16 cellular contexts compared by ENCODE assay signal in genomic region chr1:3811595-3811911, GRCh38. TPM values are rescaled to one million over a fixed set of nuclear protein-coding genes. Genes with fewer than 3 reads are reported as not detected.
DNase-seq lines count a peak whose midpoint lies in the region; ATAC-seq, FAIRE-seq and TF ChIP-seq lines count a peak whose summit lies in the region.
"Had no signal": no experiment of that assay in that cellular context is flagged by ENCODE, and none has a peak within 500 bp of the region (broad histone marks: within the 10 kb centered on the region; RNA-seq: fewer than 3 reads in every experiment).

No MANE protein-coding gene starts in this region.

- ATAC-seq in HepG2 (no peak), right lobe of liver (no peak), GM21723 (IDR thresholded peaks at IDR 0.05; ENCODE audit: unreplicated experiment) (no peak)
- no peak for ATAC-seq in activated naive CD4-positive, alpha-beta T cell treated with anti-CD3 and anti-CD28 coated beads, Interleukin-2, amount 50 U/mL, for 72 hours

- H3K4me1 ChIP-seq in HepG2 (ENCODE audit: insufficient read depth, low read length) (peaks cover 22% of the 10 kb centered on the region), right lobe of liver (no peaks in the 10 kb centered on the region), mesenchymal stem cell (ENCODE audit: control insufficient read depth, insufficient read depth, low read depth, low read length) (peaks cover 7% of the 10 kb centered on the region)
- H3K4me1 ChIP-seq in CD4-positive, alpha-beta memory T cell (ENCODE audit: insufficient read depth, low read length): no peaks in the 10 kb centered on the region
- H3K4me1 ChIP-seq: BE2C, HAP-1, SJSA1 had no signal

- H3K4me1 Mint-ChIP-seq in CD4-positive, alpha-beta memory T cell: peaks cover 0 to 2% (median 0%) of the 10 kb centered on the region in 4 donors

- H3K36me3 Mint-ChIP-seq in CD4-positive, alpha-beta memory T cell: peaks cover 13 to 16% of the 10 kb centered on the region in 2 donors
- H3K36me3 Mint-ChIP-seq in activated naive CD4-positive, alpha-beta T cell treated with anti-CD3 and anti-CD28 coated beads, Interleukin-2, amount 50 U/mL, for 72 hours: no peaks in the 10 kb centered on the region

- no peak overlapping the region for H2BK120ac ChIP-seq in mesenchymal stem cell (ENCODE audit: low read depth, low read length)

- no peak overlapping the region for H4K8ac ChIP-seq in mesenchymal stem cell (ENCODE audit: low read length)

- H3K27ac ChIP-seq in HepG2 (ENCODE audit: extremely low read length, insufficient read depth, low read length) (no peak overlapping the region), right lobe of liver (no peak overlapping the region), mesenchymal stem cell (ENCODE audit: low read length, poor library complexity, severe bottlenecking) (no peak overlapping the region)
- H3K27ac ChIP-seq in CD4-positive, alpha-beta memory T cell (ENCODE audit: low read depth, low read length): no peak overlapping the region
- H3K27ac ChIP-seq: SJSA1 had no signal

- H3K4me2 ChIP-seq in HepG2 (ENCODE audit: low read depth, low read length) (peak overlapping the region; percentile 63), mesenchymal stem cell (ENCODE audit: low read length, poor library complexity, severe bottlenecking) (peak overlapping the region; percentile 35)

- no peak for FAIRE-seq in HepG2 (lab: Jason Lieb, UNC)

- no TSS peak for BruUV-seq in HepG2 (replicated peaks; lab: Mats Ljungman, UMichigan)

- H3K14ac ChIP-seq in mesenchymal stem cell (ENCODE audit: low read length in 2 of 2): no peak overlapping the region

- no peak overlapping the region for H3K4me3 Mint-ChIP-seq in CD4-positive, alpha-beta memory T cell
- H3K4me3 Mint-ChIP-seq: CD4-positive, alpha-beta T cell had no signal

- H3K36me3 ChIP-seq in HepG2 (replicated peaks in 1 of 2; ENCODE audit: control insufficient read depth in 1 of 2, insufficient read depth in 2 of 2, low read length in 2 of 2) (peaks cover 1 to 4% of the 10 kb centered on the region in 2 experiments; a peak in 1 of 5 replicates), right lobe of liver (peaks cover 0 to 10% (median 5%) of the 10 kb centered on the region in 4 donors), mesenchymal stem cell (ENCODE audit: control insufficient read depth in 1 of 2, insufficient read depth in 2 of 2, low read depth in 1 of 2, low read length in 2 of 2) (peaks cover 27 to 29% of the 10 kb centered on the region in 2 experiments)
- no peaks in the 10 kb centered on the region for H3K36me3 ChIP-seq in CD4-positive, alpha-beta memory T cell (ENCODE audit: insufficient read depth, low read length)
- H3K36me3 ChIP-seq: BE2C, HAP-1, SJSA1 had no signal

- no peaks in the 10 kb centered on the region for H3K79me1 ChIP-seq in mesenchymal stem cell (replicated peaks; ENCODE audit: low read length, poor library complexity, severe bottlenecking)

- CTCF ChIA-PET in HepG2 (lab: Yijun Ruan, JAX; ENCODE audit: low intra/inter-chr PET ratio, low total read pairs): no interaction called here
- CTCF ChIA-PET in CD4-positive, alpha-beta memory T cell (lab: Charles Lee; ENCODE audit: partially characterized antibody): no interaction called here

- H2AFZ ChIP-seq in HepG2 (ENCODE audit: low read length) (no peak overlapping the region), mesenchymal stem cell (ENCODE audit: low read depth, low read length) (no peak overlapping the region)

- no peak overlapping the region for H3K23ac ChIP-seq in mesenchymal stem cell (ENCODE audit: low read length in 2 of 2)

- TF ChIP-seq RAD21 in HepG2 (CRISPR knock-in tag; IDR thresholded peaks at IDR 0.05): no peak

- no peak overlapping the region for H2BK12ac ChIP-seq in mesenchymal stem cell (ENCODE audit: low read length in 2 of 2)

- H2BK5ac ChIP-seq in mesenchymal stem cell (ENCODE audit: low read depth, low read length, poor library complexity, severe bottlenecking): no peak overlapping the region

- H3K27ac Mint-ChIP-seq in CD4-positive, alpha-beta memory T cell: peak overlapping the region in 1 of 7 donors; percentile 29
- no peak overlapping the region for H3K27ac Mint-ChIP-seq in activated naive CD4-positive, alpha-beta T cell treated with anti-CD3 and anti-CD28 coated beads, Interleukin-2, amount 50 U/mL, for 72 hours
- H3K27ac Mint-ChIP-seq: CD4-positive, alpha-beta T cell had no signal

- no peak for DNase-seq in HepG2 (ENCODE audit: low spot score)
- DNase-seq in right lobe of liver: no peak
- DNase-seq in mesenchymal stem cell: peak; percentile 3
- DNase-seq in CD4-positive, alpha-beta memory T cell: no peak
- DNase-seq in activated naive CD4-positive, alpha-beta T cell treated with anti-CD3 and anti-CD28 coated beads, Interleukin-2, amount 50 U/mL, for 72 hours (ENCODE audit: low spot score in 2 of 2): no peak
- DNase-seq: 8988T; BE2C; DMS79; NCI-H187; NCI-H69; NK-92 treated with Interleukin-12 subunit alpha and Interleukin-12 subunit beta, amount 100 ng/mL, for 24 hours had no signal

- peaks cover 0 to 2% of the 10 kb centered on the region in 2 donors for H3K27me3 Mint-ChIP-seq in CD4-positive, alpha-beta memory T cell

- peaks cover 0 to 1% (median 0%) of the 10 kb centered on the region in 8 donors for H3K9me3 Mint-ChIP-seq in CD4-positive, alpha-beta memory T cell
- peaks cover 0 to 4% of the 10 kb centered on the region in 2 donors for H3K9me3 Mint-ChIP-seq in activated naive CD4-positive, alpha-beta T cell treated with anti-CD3 and anti-CD28 coated beads, Interleukin-2, amount 50 U/mL, for 72 hours
- H3K9me3 Mint-ChIP-seq: CD4-positive, alpha-beta T cell had no signal

- H3K79me2 ChIP-seq in HepG2 (ENCODE audit: insufficient read depth, low read length): no peaks in the 10 kb centered on the region

- in situ Hi-C loops in HepG2 (cut with HindIII; ENCODE audit: extremely low pct_ligation_motif_present, low pct_unique_long_range_greater_than_20kb): no loop called here

- H3K4me3 ChIP-seq in HepG2 (replicated peaks in 1 of 3; ENCODE audit: insufficient read depth in 1 of 3, low read depth in 2 of 3, low read length in 3 of 3) (peak overlapping the region in 1 of 3 experiments; percentile 37; a peak in 1 of 6 replicates), right lobe of liver (no peak overlapping the region), mesenchymal stem cell (ENCODE audit: insufficient read depth in 1 of 2, low read depth in 1 of 2, low read length in 2 of 2) (no peak overlapping the region)
- H3K4me3 ChIP-seq in CD4-positive, alpha-beta memory T cell (ENCODE audit: low read length in 2 of 2): no peak overlapping the region
- H3K4me3 ChIP-seq: HAP-1, SJSA1 had no signal

- H4K91ac ChIP-seq in mesenchymal stem cell (ENCODE audit: low read length): peak overlapping the region; percentile 15

- POLR2A ChIA-PET in HepG2 (lab: Yijun Ruan, JAX): no interaction called here
- POLR2A ChIA-PET in CD4-positive, alpha-beta memory T cell (lab: Charles Lee; ENCODE audit: partially characterized antibody): no interaction called here

- H2AK5ac ChIP-seq in mesenchymal stem cell (ENCODE audit: low read length, severe bottlenecking): no peak overlapping the region

- H3K27me3 ChIP-seq in HepG2 (ENCODE audit: control insufficient read depth in 1 of 2, insufficient read depth in 2 of 2, low read length in 2 of 2) (no peaks in the 10 kb centered on the region), right lobe of liver (no peaks in the 10 kb centered on the region), mesenchymal stem cell (ENCODE audit: control insufficient read depth in 1 of 2, insufficient read depth in 1 of 2, low read length in 2 of 2) (no peaks in the 10 kb centered on the region)
- H3K27me3 ChIP-seq in CD4-positive, alpha-beta memory T cell (ENCODE audit: insufficient read depth, low read length): no peaks in the 10 kb centered on the region
- H3K27me3 ChIP-seq: BE2C, SJSA1 had no signal

- no peaks in the 10 kb centered on the region for H3K9me3 ChIP-seq in HepG2 (ENCODE audit: low read length)
- no peaks in the 10 kb centered on the region for H3K9me3 ChIP-seq in right lobe of liver
- H3K9me3 ChIP-seq in mesenchymal stem cell (ENCODE audit: control insufficient read depth, low read length): no peaks in the 10 kb centered on the region
- no peaks in the 10 kb centered on the region for H3K9me3 ChIP-seq in CD4-positive, alpha-beta memory T cell (ENCODE audit: control insufficient read depth in 1 of 2, low read length in 2 of 2)
- H3K9me3 ChIP-seq: BE2C, SJSA1 had no signal

- H3K4ac ChIP-seq in mesenchymal stem cell (ENCODE audit: low read depth in 1 of 2, low read length in 2 of 2): no peak overlapping the region

- no peak overlapping the region; the same call in 1 of the 2 replicates for H3K9ac ChIP-seq in HepG2 (ENCODE audit: insufficient read depth, low read depth, low read length)
- H3K9ac ChIP-seq in mesenchymal stem cell (ENCODE audit: low read length): no peak overlapping the region

- intact Hi-C loops in HepG2 (cut with micrococcal nuclease; ENCODE audit: unreplicated experiment): no loop called here
- intact Hi-C loops in right lobe of liver (cut with DNase I): no loop called here
- intact Hi-C loops in CD4-positive, alpha-beta memory T cell (cut with micrococcal nuclease): no loop called here

- no peak for TF ChIP-seq CTCF in HepG2 (CRISPR knock-in tag; IDR thresholded peaks at IDR 0.05)
- no peak for TF ChIP-seq CTCF in right lobe of liver (IDR thresholded peaks at IDR 0.05)

- H4K20me1 ChIP-seq in HepG2 (ENCODE audit: insufficient read depth, low read length): no peaks in the 10 kb centered on the region

- TF ChIP-seq EP300 in HepG2 (IDR thresholded peaks at IDR 0.05; ENCODE audit: low read depth in 2 of 2, low read length in 2 of 2): no peak
- TF ChIP-seq EP300 in HepG2 (CRISPR knock-in tag; IDR thresholded peaks at IDR 0.05; ENCODE audit: borderline replicate concordance): no peak

- WGBS in HepG2 (ENCODE audit: low lambda C conversion rate): 0% methylated on average over 2 of the region's 2 CpGs
- WGBS in right lobe of liver (ENCODE audit: insufficient coverage, low coverage, low lambda C conversion rate, missing lambda C conversion rate): 60% methylated on average over 1 of the region's 2 CpGs
- WGBS in mesenchymal stem cell: 58% methylated on average over 2 of the region's 2 CpGs

- H3K18ac ChIP-seq in mesenchymal stem cell (ENCODE audit: low read depth in 1 of 2, low read length in 2 of 2): no peak overlapping the region

- H2BK15ac ChIP-seq in mesenchymal stem cell (ENCODE audit: low read depth, poor library complexity, severe bottlenecking): no peak overlapping the region

- TF ChIP-seq POLR2A in HepG2 (IDR thresholded peaks at IDR 0.05; ENCODE audit: insufficient read depth in 1 of 2, low read depth in 2 of 2, low read length in 2 of 2) (no peak), right lobe of liver (IDR thresholded peaks at IDR 0.05) (no peak)

RNA-seq across cellular contexts. Expression of gene LRRC47, which starts 15.3 kb away (rescaled TPM):
- total RNA-seq in HepG2 (2016; rRNA removed; fragmentation: Illumina TruSeq; extraction: Trizol): 52.4 and 52.5 TPM in 2 replicates
- total RNA-seq in HepG2 (2016; cell fraction: cytosol; rRNA removed; fragmentation: Illumina TruSeq; extraction: Trizol; ENCODE audit: low read depth): 6.5 and 7.6 TPM in 2 replicates
- 47.8 and 53.6 TPM in 2 replicates for total RNA-seq in HepG2 (2016; cell fraction: insoluble cytoplasmic fraction; rRNA removed; fragmentation: Illumina TruSeq; extraction: Trizol)
- 11.1 and 12.6 TPM in 2 replicates for total RNA-seq in HepG2 (2016; cell fraction: membrane; rRNA removed; fragmentation: Illumina TruSeq; extraction: Trizol)
- total RNA-seq in HepG2 (2016; cell fraction: nucleus; rRNA removed; fragmentation: Illumina TruSeq; extraction: Trizol): 22.3 and 30.2 TPM in 2 replicates
- polyA plus RNA-seq in HepG2 (2011; rRNA removed): 18.3 and 20.2 TPM in 2 replicates
- 11.1 and 11.8 TPM in 2 replicates for polyA plus RNA-seq in HepG2 (2011; cell fraction: cytosol; rRNA removed)
- 22.8 and 33.3 TPM in 2 replicates for polyA plus RNA-seq in HepG2 (2011; cell fraction: nucleus; rRNA removed)
- polyA plus RNA-seq in HepG2 (2012): 19.1 and 36.0 TPM in 2 replicates
- 3.5 and 3.9 TPM in 2 replicates for polyA plus RNA-seq in HepG2 (2016; cell fraction: cytosol; fragmentation: Illumina TruSeq; extraction: Trizol; ENCODE audit: low read depth)
- polyA plus RNA-seq in HepG2 (2016; cell fraction: insoluble cytoplasmic fraction; fragmentation: Illumina TruSeq; extraction: Trizol; ENCODE audit: low read depth): 46.2 and 54.8 TPM in 2 replicates
- 9.2 and 9.3 TPM in 2 replicates for polyA plus RNA-seq in HepG2 (2016; cell fraction: membrane; fragmentation: Illumina TruSeq; extraction: Trizol; ENCODE audit: low read depth)
- polyA plus RNA-seq in HepG2 (2016; cell fraction: nucleus; fragmentation: Illumina TruSeq; extraction: Trizol; ENCODE audit: insufficient read depth, low read depth): 63.9 and 68.5 TPM in 2 replicates
- 12.3 and 17.4 TPM in 2 replicates for polyA minus RNA-seq in HepG2 (2011; rRNA and poly(A)+ RNA removed; ENCODE audit: low replicate concordance)
- 12.0 and 18.0 TPM in 2 replicates for polyA minus RNA-seq in HepG2 (2011; cell fraction: cytosol; rRNA and poly(A)+ RNA removed)
- polyA minus RNA-seq in HepG2 (2011; cell fraction: nucleus; rRNA and poly(A)+ RNA removed): 10.1 and 11.3 TPM in 2 replicates
- 10 to 100 TPM; 22.7 to 32.2 (median 25.8) TPM for total RNA-seq in right lobe of liver
- polyA plus RNA-seq in mesenchymal stem cell (2013, experiment 1 of 2): 17.1 TPM
- 18.0 TPM for polyA plus RNA-seq in mesenchymal stem cell (2013, experiment 2 of 2)
- total RNA-seq in CD4-positive, alpha-beta memory T cell: 10 to 100 TPM; 54.5 to 58.0 TPM
- polyA plus RNA-seq in CD4-positive, alpha-beta memory T cell: 10 to 100 TPM; 19.0 to 39.8 TPM
- total RNA-seq in activated naive CD4-positive, alpha-beta T cell treated with anti-CD3 and anti-CD28 coated beads, Interleukin-2, amount 50 U/mL, for 72 hours: 10 to 100 TPM; 26.8 to 33.9 TPM

RNA-seq across cellular contexts. Expression of gene SMIM1, which starts 39.0 kb away (rescaled TPM):
- 55.8 and 56.3 TPM in 2 replicates for total RNA-seq in HepG2 (2016; rRNA removed; fragmentation: Illumina TruSeq; extraction: Trizol)
- total RNA-seq in HepG2 (2016; cell fraction: cytosol; rRNA removed; fragmentation: Illumina TruSeq; extraction: Trizol; ENCODE audit: low read depth): 360 and 516 TPM in 2 replicates
- total RNA-seq in HepG2 (2016; cell fraction: insoluble cytoplasmic fraction; rRNA removed; fragmentation: Illumina TruSeq; extraction: Trizol): 54.3 and 58.0 TPM in 2 replicates
- 94.8 and 147 TPM in 2 replicates for total RNA-seq in HepG2 (2016; cell fraction: membrane; rRNA removed; fragmentation: Illumina TruSeq; extraction: Trizol)
- total RNA-seq in HepG2 (2016; cell fraction: nucleus; rRNA removed; fragmentation: Illumina TruSeq; extraction: Trizol): 35.3 and 45.5 TPM in 2 replicates
- polyA plus RNA-seq in HepG2 (2011; rRNA removed): 12.4 and 22.2 TPM in 2 replicates
- polyA plus RNA-seq in HepG2 (2011; cell fraction: cytosol; rRNA removed): 15.0 and 35.9 TPM in 2 replicates
- polyA plus RNA-seq in HepG2 (2011; cell fraction: nucleus; rRNA removed): 20.1 and 21.5 TPM in 2 replicates
- polyA plus RNA-seq in HepG2 (2012): 18.7 and 18.9 TPM in 2 replicates
- 172 and 230 TPM in 2 replicates for polyA plus RNA-seq in HepG2 (2016; cell fraction: cytosol; fragmentation: Illumina TruSeq; extraction: Trizol; ENCODE audit: low read depth)
- polyA plus RNA-seq in HepG2 (2016; cell fraction: insoluble cytoplasmic fraction; fragmentation: Illumina TruSeq; extraction: Trizol; ENCODE audit: low read depth): 45.5 and 47.9 TPM in 2 replicates
- 82.1 and 104 TPM in 2 replicates for polyA plus RNA-seq in HepG2 (2016; cell fraction: membrane; fragmentation: Illumina TruSeq; extraction: Trizol; ENCODE audit: low read depth)
- polyA plus RNA-seq in HepG2 (2016; cell fraction: nucleus; fragmentation: Illumina TruSeq; extraction: Trizol; ENCODE audit: insufficient read depth, low read depth): 32.0 and 32.8 TPM in 2 replicates
- 29.5 TPM in 1 of 2 replicates, not detected in the other for polyA minus RNA-seq in HepG2 (2011; rRNA and poly(A)+ RNA removed; ENCODE audit: low replicate concordance)
- polyA minus RNA-seq in HepG2 (2011; cell fraction: cytosol; rRNA and poly(A)+ RNA removed): 18.6 and 19.1 TPM in 2 replicates
- 17.1 and 18.4 TPM in 2 replicates for polyA minus RNA-seq in HepG2 (2011; cell fraction: nucleus; rRNA and poly(A)+ RNA removed)
- total RNA-seq in right lobe of liver: 1 to 10 TPM; 2.6 to 8.7 (median 4.6) TPM
- 13.1 TPM for polyA plus RNA-seq in mesenchymal stem cell (2013, experiment 1 of 2)
- 13.9 TPM for polyA plus RNA-seq in mesenchymal stem cell (2013, experiment 2 of 2)
- total RNA-seq in CD4-positive, alpha-beta memory T cell: 1 to 10 TPM; 3.1 to 4.7 TPM
- polyA plus RNA-seq in CD4-positive, alpha-beta memory T cell: 1 to 10 TPM in 1 of 2 donors, under 1 TPM in 1; 0.52 to 1.5 TPM
- total RNA-seq in activated naive CD4-positive, alpha-beta T cell treated with anti-CD3 and anti-CD28 coated beads, Interleukin-2, amount 50 U/mL, for 72 hours: 1 to 10 TPM; 1.0 to 2.7 TPM
- total RNA-seq: SJSA1 had no signal

RNA-seq across cellular contexts. Expression of gene CEP104, which starts 45.5 kb away (rescaled TPM):
- total RNA-seq in HepG2 (2016; rRNA removed; fragmentation: Illumina TruSeq; extraction: Trizol) (20.4 and 33.8 TPM in 2 replicates), right lobe of liver (10 to 100 TPM; 16.7 to 36.4 (median 26.6) TPM)
- 4.7 and 5.7 TPM in 2 replicates for total RNA-seq in HepG2 (2016; cell fraction: cytosol; rRNA removed; fragmentation: Illumina TruSeq; extraction: Trizol; ENCODE audit: low read depth)
- total RNA-seq in HepG2 (2016; cell fraction: insoluble cytoplasmic fraction; rRNA removed; fragmentation: Illumina TruSeq; extraction: Trizol): 17.2 and 21.3 TPM in 2 replicates
- total RNA-seq in HepG2 (2016; cell fraction: membrane; rRNA removed; fragmentation: Illumina TruSeq; extraction: Trizol): 17.1 and 18.2 TPM in 2 replicates
- 17.8 and 20.6 TPM in 2 replicates for total RNA-seq in HepG2 (2016; cell fraction: nucleus; rRNA removed; fragmentation: Illumina TruSeq; extraction: Trizol)
- polyA plus RNA-seq in HepG2 (2011; rRNA removed): 19.0 and 30.1 TPM in 2 replicates
- 11.3 and 14.0 TPM in 2 replicates for polyA plus RNA-seq in HepG2 (2011; cell fraction: cytosol; rRNA removed)
- 34.2 TPM in 2 replicates for polyA plus RNA-seq in HepG2 (2011; cell fraction: nucleus; rRNA removed)
- polyA plus RNA-seq in HepG2 (2012): 18.2 and 19.8 TPM in 2 replicates
- polyA plus RNA-seq in HepG2 (2016; cell fraction: cytosol; fragmentation: Illumina TruSeq; extraction: Trizol; ENCODE audit: low read depth): 5.7 and 6.7 TPM in 2 replicates
- 33.6 and 43.4 TPM in 2 replicates for polyA plus RNA-seq in HepG2 (2016; cell fraction: insoluble cytoplasmic fraction; fragmentation: Illumina TruSeq; extraction: Trizol; ENCODE audit: low read depth)
- 16.8 and 19.5 TPM in 2 replicates for polyA plus RNA-seq in HepG2 (2016; cell fraction: membrane; fragmentation: Illumina TruSeq; extraction: Trizol; ENCODE audit: low read depth)
- 33.5 and 33.9 TPM in 2 replicates for polyA plus RNA-seq in HepG2 (2016; cell fraction: nucleus; fragmentation: Illumina TruSeq; extraction: Trizol; ENCODE audit: insufficient read depth, low read depth)
- 21.1 and 36.0 TPM in 2 replicates for polyA minus RNA-seq in HepG2 (2011; rRNA and poly(A)+ RNA removed; ENCODE audit: low replicate concordance)
- 17.0 and 22.2 TPM in 2 replicates for polyA minus RNA-seq in HepG2 (2011; cell fraction: cytosol; rRNA and poly(A)+ RNA removed)
- polyA minus RNA-seq in HepG2 (2011; cell fraction: nucleus; rRNA and poly(A)+ RNA removed): 32.4 and 38.9 TPM in 2 replicates
- 19.9 TPM for polyA plus RNA-seq in mesenchymal stem cell (2013, experiment 1 of 2)
- 20.7 TPM for polyA plus RNA-seq in mesenchymal stem cell (2013, experiment 2 of 2)
- 10 to 100 TPM; 64.0 to 64.4 TPM for total RNA-seq in CD4-positive, alpha-beta memory T cell
- polyA plus RNA-seq in CD4-positive, alpha-beta memory T cell: 10 to 100 TPM; 10.3 to 30.7 TPM
- 10 to 100 TPM; 26.9 to 28.3 TPM for total RNA-seq in activated naive CD4-positive, alpha-beta T cell treated with anti-CD3 and anti-CD28 coated beads, Interleukin-2, amount 50 U/mL, for 72 hours

RNA-seq across cellular contexts. Expression of gene DFFB, which starts 45.7 kb away (rescaled TPM):
- 8.7 and 9.3 TPM in 2 replicates for total RNA-seq in HepG2 (2016; rRNA removed; fragmentation: Illumina TruSeq; extraction: Trizol)
- total RNA-seq in HepG2 (2016; cell fraction: cytosol; rRNA removed; fragmentation: Illumina TruSeq; extraction: Trizol; ENCODE audit: low read depth): 1.4 and 1.6 TPM in 2 replicates
- 8.7 and 9.2 TPM in 2 replicates for total RNA-seq in HepG2 (2016; cell fraction: insoluble cytoplasmic fraction; rRNA removed; fragmentation: Illumina TruSeq; extraction: Trizol)
- 4.1 and 4.7 TPM in 2 replicates for total RNA-seq in HepG2 (2016; cell fraction: membrane; rRNA removed; fragmentation: Illumina TruSeq; extraction: Trizol)
- 5.0 and 6.1 TPM in 2 replicates for total RNA-seq in HepG2 (2016; cell fraction: nucleus; rRNA removed; fragmentation: Illumina TruSeq; extraction: Trizol)
- 4.6 and 4.8 TPM in 2 replicates for polyA plus RNA-seq in HepG2 (2011; rRNA removed)
- polyA plus RNA-seq in HepG2 (2011; cell fraction: cytosol; rRNA removed): 3.6 and 3.7 TPM in 2 replicates
- 7.8 and 8.5 TPM in 2 replicates for polyA plus RNA-seq in HepG2 (2011; cell fraction: nucleus; rRNA removed)
- 3.3 and 3.7 TPM in 2 replicates for polyA plus RNA-seq in HepG2 (2012)
- polyA plus RNA-seq in HepG2 (2016; cell fraction: cytosol; fragmentation: Illumina TruSeq; extraction: Trizol; ENCODE audit: low read depth): 0.69 and 0.75 TPM in 2 replicates
- 6.4 and 7.8 TPM in 2 replicates for polyA plus RNA-seq in HepG2 (2016; cell fraction: insoluble cytoplasmic fraction; fragmentation: Illumina TruSeq; extraction: Trizol; ENCODE audit: low read depth)
- polyA plus RNA-seq in HepG2 (2016; cell fraction: membrane; fragmentation: Illumina TruSeq; extraction: Trizol; ENCODE audit: low read depth): 1.5 and 1.9 TPM in 2 replicates
- polyA plus RNA-seq in HepG2 (2016; cell fraction: nucleus; fragmentation: Illumina TruSeq; extraction: Trizol; ENCODE audit: insufficient read depth, low read depth): 17.0 and 22.7 TPM in 2 replicates
- polyA minus RNA-seq in HepG2 (2011; rRNA and poly(A)+ RNA removed; ENCODE audit: low replicate concordance): 3.1 and 7.0 TPM in 2 replicates
- 1.3 and 2.0 TPM in 2 replicates for polyA minus RNA-seq in HepG2 (2011; cell fraction: cytosol; rRNA and poly(A)+ RNA removed)
- 2.4 and 3.9 TPM in 2 replicates for polyA minus RNA-seq in HepG2 (2011; cell fraction: nucleus; rRNA and poly(A)+ RNA removed)
- 1 to 10 TPM; 2.0 to 3.5 (median 2.9) TPM for total RNA-seq in right lobe of liver
- 5.7 TPM for polyA plus RNA-seq in mesenchymal stem cell (2013, experiment 1 of 2)
- 5.4 TPM for polyA plus RNA-seq in mesenchymal stem cell (2013, experiment 2 of 2)
- total RNA-seq in CD4-positive, alpha-beta memory T cell: 10 to 100 TPM; 23.2 to 26.1 TPM
- 10 to 100 TPM in 1 of 2 donors, 1 to 10 TPM in 1; 8.2 to 13.0 TPM for polyA plus RNA-seq in CD4-positive, alpha-beta memory T cell
- 10 to 100 TPM; 12.0 TPM for total RNA-seq in activated naive CD4-positive, alpha-beta T cell treated with anti-CD3 and anti-CD28 coated beads, Interleukin-2, amount 50 U/mL, for 72 hours

RNA-seq across cellular contexts. Expression of gene CCDC27, which starts 59.3 kb away (rescaled TPM):
- total RNA-seq in HepG2 (2016; rRNA removed; fragmentation: Illumina TruSeq; extraction: Trizol) (not detected in 2 replicates), right lobe of liver (not detected)
- total RNA-seq in HepG2 (2016; cell fraction: cytosol; rRNA removed; fragmentation: Illumina TruSeq; extraction: Trizol; ENCODE audit: low read depth): not detected in 2 replicates
- total RNA-seq in HepG2 (2016; cell fraction: insoluble cytoplasmic fraction; rRNA removed; fragmentation: Illumina TruSeq; extraction: Trizol): not detected in 2 replicates
- not detected in 2 replicates for total RNA-seq in HepG2 (2016; cell fraction: membrane; rRNA removed; fragmentation: Illumina TruSeq; extraction: Trizol)
- total RNA-seq in HepG2 (2016; cell fraction: nucleus; rRNA removed; fragmentation: Illumina TruSeq; extraction: Trizol): not detected in 2 replicates
- not detected in 2 replicates for polyA plus RNA-seq in HepG2 (2011; rRNA removed)
- not detected in 2 replicates for polyA plus RNA-seq in HepG2 (2011; cell fraction: cytosol; rRNA removed)
- not detected in 2 replicates for polyA plus RNA-seq in HepG2 (2011; cell fraction: nucleus; rRNA removed)
- 0.23 TPM in 1 of 2 replicates, not detected in the other for polyA plus RNA-seq in HepG2 (2012)
- polyA plus RNA-seq in HepG2 (2016; cell fraction: cytosol; fragmentation: Illumina TruSeq; extraction: Trizol; ENCODE audit: low read depth): not detected in 2 replicates
- polyA plus RNA-seq in HepG2 (2016; cell fraction: insoluble cytoplasmic fraction; fragmentation: Illumina TruSeq; extraction: Trizol; ENCODE audit: low read depth): not detected in 2 replicates
- not detected in 2 replicates for polyA plus RNA-seq in HepG2 (2016; cell fraction: membrane; fragmentation: Illumina TruSeq; extraction: Trizol; ENCODE audit: low read depth)
- polyA plus RNA-seq in HepG2 (2016; cell fraction: nucleus; fragmentation: Illumina TruSeq; extraction: Trizol; ENCODE audit: insufficient read depth, low read depth): not detected in 2 replicates
- polyA minus RNA-seq in HepG2 (2011; rRNA and poly(A)+ RNA removed; ENCODE audit: low replicate concordance): not detected in 2 replicates
- polyA minus RNA-seq in HepG2 (2011; cell fraction: cytosol; rRNA and poly(A)+ RNA removed): not detected in 2 replicates
- not detected in 2 replicates for polyA minus RNA-seq in HepG2 (2011; cell fraction: nucleus; rRNA and poly(A)+ RNA removed)
- not detected for polyA plus RNA-seq in mesenchymal stem cell (2013, experiment 1 of 2)
- polyA plus RNA-seq in mesenchymal stem cell (2013, experiment 2 of 2): not detected
- total RNA-seq in CD4-positive, alpha-beta memory T cell: not detected
- polyA plus RNA-seq in CD4-positive, alpha-beta memory T cell: not detected
- not detected for total RNA-seq in activated naive CD4-positive, alpha-beta T cell treated with anti-CD3 and anti-CD28 coated beads, Interleukin-2, amount 50 U/mL, for 72 hours
- total RNA-seq: CD4-positive, alpha-beta T cell; HT1080; SJSA1 had no signal
